ENCODE assay signal across 1 cellular context in the genomic region with DNA sequence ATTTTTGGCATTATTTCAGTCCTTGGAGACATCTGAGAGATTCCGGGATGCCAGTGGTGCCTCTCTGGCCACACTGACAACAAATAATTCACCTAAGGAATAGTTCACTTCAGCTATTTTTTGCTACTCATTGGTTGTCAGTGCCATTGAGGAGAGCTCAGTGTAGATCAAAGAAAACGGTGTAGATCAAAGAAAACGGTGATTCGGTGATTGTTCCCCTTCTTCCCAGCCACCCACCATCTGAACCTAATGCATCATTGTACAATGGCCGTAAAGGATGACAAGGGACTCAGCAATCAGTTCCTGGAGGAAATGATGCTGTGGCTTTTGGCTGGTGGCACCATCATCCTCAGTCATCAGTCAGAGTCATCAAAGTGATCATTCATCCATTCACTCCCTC.
TF ChIP-seq lines count a peak whose summit lies in the region.

No MANE protein-coding gene starts in this region.

TF ChIP-seq in WTC11, 78 proteins besides CTCF, POLR2A, EP300 and RAD21 (continued from another document):
- TF ChIP-seq, protein P1, sequence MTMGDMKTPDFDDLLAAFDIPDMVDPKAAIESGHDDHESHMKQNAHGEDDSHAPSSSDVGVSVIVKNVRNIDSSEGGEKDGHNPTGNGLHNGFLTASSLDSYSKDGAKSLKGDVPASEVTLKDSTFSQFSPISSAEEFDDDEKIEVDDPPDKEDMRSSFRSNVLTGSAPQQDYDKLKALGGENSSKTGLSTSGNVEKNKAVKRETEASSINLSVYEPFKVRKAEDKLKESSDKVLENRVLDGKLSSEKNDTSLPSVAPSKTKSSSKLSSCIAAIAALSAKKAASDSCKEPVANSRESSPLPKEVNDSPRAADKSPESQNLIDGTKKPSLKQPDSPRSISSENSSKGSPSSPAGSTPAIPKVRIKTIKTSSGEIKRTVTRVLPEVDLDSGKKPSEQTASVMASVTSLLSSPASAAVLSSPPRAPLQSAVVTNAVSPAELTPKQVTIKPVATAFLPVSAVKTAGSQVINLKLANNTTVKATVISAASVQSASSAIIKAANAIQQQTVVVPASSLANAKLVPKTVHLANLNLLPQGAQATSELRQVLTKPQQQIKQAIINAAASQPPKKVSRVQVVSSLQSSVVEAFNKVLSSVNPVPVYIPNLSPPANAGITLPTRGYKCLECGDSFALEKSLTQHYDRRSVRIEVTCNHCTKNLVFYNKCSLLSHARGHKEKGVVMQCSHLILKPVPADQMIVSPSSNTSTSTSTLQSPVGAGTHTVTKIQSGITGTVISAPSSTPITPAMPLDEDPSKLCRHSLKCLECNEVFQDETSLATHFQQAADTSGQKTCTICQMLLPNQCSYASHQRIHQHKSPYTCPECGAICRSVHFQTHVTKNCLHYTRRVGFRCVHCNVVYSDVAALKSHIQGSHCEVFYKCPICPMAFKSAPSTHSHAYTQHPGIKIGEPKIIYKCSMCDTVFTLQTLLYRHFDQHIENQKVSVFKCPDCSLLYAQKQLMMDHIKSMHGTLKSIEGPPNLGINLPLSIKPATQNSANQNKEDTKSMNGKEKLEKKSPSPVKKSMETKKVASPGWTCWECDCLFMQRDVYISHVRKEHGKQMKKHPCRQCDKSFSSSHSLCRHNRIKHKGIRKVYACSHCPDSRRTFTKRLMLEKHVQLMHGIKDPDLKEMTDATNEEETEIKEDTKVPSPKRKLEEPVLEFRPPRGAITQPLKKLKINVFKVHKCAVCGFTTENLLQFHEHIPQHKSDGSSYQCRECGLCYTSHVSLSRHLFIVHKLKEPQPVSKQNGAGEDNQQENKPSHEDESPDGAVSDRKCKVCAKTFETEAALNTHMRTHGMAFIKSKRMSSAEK (CRISPR knock-in tag; IDR thresholded peaks at IDR 0.05; ENCODE audit: borderline replicate concordance), result no peak
- TF ChIP-seq GABPB1 (CRISPR knock-in tag; IDR thresholded peaks at IDR 0.05) (no peak), CREM (CRISPR knock-in tag; IDR thresholded peaks at IDR 0.05) (no peak)
- TF ChIP-seq, protein P2, sequence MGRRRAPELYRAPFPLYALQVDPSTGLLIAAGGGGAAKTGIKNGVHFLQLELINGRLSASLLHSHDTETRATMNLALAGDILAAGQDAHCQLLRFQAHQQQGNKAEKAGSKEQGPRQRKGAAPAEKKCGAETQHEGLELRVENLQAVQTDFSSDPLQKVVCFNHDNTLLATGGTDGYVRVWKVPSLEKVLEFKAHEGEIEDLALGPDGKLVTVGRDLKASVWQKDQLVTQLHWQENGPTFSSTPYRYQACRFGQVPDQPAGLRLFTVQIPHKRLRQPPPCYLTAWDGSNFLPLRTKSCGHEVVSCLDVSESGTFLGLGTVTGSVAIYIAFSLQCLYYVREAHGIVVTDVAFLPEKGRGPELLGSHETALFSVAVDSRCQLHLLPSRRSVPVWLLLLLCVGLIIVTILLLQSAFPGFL (CRISPR knock-in tag; IDR thresholded peaks at IDR 0.05; ENCODE audit: borderline replicate concordance), result no peak
